ENCODE assay signal across 8 cellular contexts in the genomic region with DNA sequence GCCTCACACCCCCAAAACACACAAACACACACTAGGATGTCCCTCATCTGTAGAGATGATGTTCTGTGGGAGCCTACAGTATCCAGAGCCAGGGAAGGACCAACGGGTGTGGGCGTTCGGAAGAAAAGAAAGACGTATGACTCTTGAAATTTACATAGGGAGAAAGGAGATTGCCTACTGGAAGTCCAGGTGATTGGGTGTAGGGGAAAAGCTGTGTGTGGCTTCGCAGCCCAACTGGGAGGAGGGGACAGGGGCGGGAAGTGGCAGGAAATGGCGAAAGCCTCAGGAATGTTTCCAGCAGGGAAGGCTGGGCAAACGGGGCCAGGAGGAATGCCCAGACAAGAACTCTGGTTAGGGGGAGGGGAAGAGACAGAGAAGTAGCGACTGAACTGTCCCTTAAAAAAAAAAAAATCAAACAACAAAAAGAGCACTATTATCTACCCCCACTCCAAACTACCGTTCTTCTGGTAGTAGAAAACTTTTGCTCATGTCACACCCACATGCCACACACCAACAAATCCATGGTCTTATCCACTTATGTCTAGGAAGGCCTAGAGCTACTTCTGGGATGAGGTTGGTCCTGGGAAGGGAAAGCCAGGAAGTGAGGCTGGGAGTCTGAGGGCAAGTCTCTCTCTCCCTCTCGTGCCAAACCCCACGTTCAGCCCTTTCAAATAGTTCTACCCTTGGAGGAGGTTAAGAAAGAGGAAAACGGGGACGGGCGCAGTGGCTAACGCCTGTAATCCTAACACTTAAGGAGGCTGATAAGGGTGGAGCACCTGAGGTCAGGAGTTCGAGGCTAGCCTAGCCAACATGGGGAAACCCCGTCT. TPM values are rescaled to one million over a fixed set of nuclear protein-coding genes. Genes with fewer than 3 reads are reported as not detected.
A peak's percentile ranks its signal among the peaks of the same experiment; 100 is the strongest.
DNase-seq lines count a peak whose midpoint lies in the region; ATAC-seq, FAIRE-seq and TF ChIP-seq lines count a peak whose summit lies in the region.

No MANE protein-coding gene starts in this region.

- no peak for TF ChIP-seq CTCF in NB4 (IDR thresholded peaks at IDR 0.05; ENCODE audit: low read depth, low read length)
- TF ChIP-seq CTCF in cardiac fibroblast (IDR thresholded peaks at IDR 0.05; ENCODE audit: low read depth, low read length) = no peak
- TF ChIP-seq CTCF in HepG2 (CRISPR knock-in tag; IDR thresholded peaks at IDR 0.05) = no peak
- no peak for TF ChIP-seq CTCF in upper lobe of right lung (IDR thresholded peaks at IDR 0.05)

- H3K79me2 ChIP-seq in HepG2 (ENCODE audit: insufficient read depth, low read length) = peaks cover 69% of the 10 kb centered on the region

- TF ChIP-seq POLR2A in NB4 (IDR thresholded peaks at IDR 0.05; ENCODE audit: extremely low read depth, insufficient read length) (no peak), HepG2 (IDR thresholded peaks at IDR 0.05; ENCODE audit: insufficient read depth in 1 of 2, low read depth in 2 of 2, low read length in 2 of 2) (peak; percentile 60 to 69; a peak in 3 of 4 replicates)

- peaks cover 70% of the 10 kb centered on the region for H3K4me1 ChIP-seq in HepG2 (ENCODE audit: insufficient read depth, low read length)
- H3K4me1 ChIP-seq in upper lobe of right lung = peaks cover 50% of the 10 kb centered on the region

- H4K20me1 ChIP-seq in HepG2 (ENCODE audit: insufficient read depth, low read length) = no peaks in the 10 kb centered on the region

- H3K4me2 ChIP-seq in HepG2 (ENCODE audit: low read depth, low read length) = peak overlapping the region; percentile 100

- H3K36me3 ChIP-seq in HepG2 (replicated peaks in 1 of 2; ENCODE audit: control insufficient read depth in 1 of 2, insufficient read depth in 2 of 2, low read length in 2 of 2) = peaks cover 5 to 17% of the 10 kb centered on the region in 2 experiments; a peak in 4 of 5 replicates
- H3K36me3 ChIP-seq in upper lobe of right lung = peaks cover 13% of the 10 kb centered on the region

- intact Hi-C loops in HepG2 (cut with micrococcal nuclease; ENCODE audit: unreplicated experiment) = loop anchor here (1.0 to 2.0 kb wide), 2 partner anchors 16 to 28 kb away; a partner anchor contains a TSS
- intact Hi-C loops in upper lobe of right lung (cut with DNase I) = no loop called here

- peak overlapping the region; percentile 86 for H3K4me3 ChIP-seq in NB4 (ENCODE audit: low read depth, low read length)
- peak overlapping the region; percentile 61 to 73 for H3K4me3 ChIP-seq in cardiac fibroblast (replicated peaks in 1 of 2; ENCODE audit: low read depth in 2 of 2, low read length in 2 of 2)
- H3K4me3 ChIP-seq in HepG2 (replicated peaks in 1 of 3; ENCODE audit: insufficient read depth in 1 of 3, low read depth in 2 of 3, low read length in 3 of 3) = peak overlapping the region; percentile 65 to 84 (median 70)
- peak overlapping the region; percentile 63 for H3K4me3 ChIP-seq in upper lobe of right lung

- peaks cover 0 to 1% (median 0%) of the 10 kb centered on the region in 3 donors for H3K27me3 Mint-ChIP-seq in immature natural killer cell (ENCODE audit: low read depth in 3 of 3)

- H2AFZ ChIP-seq in HepG2 (ENCODE audit: low read length) = no peak overlapping the region

- peak overlapping the region; percentile 98 for H3K9ac ChIP-seq in HepG2 (ENCODE audit: insufficient read depth, low read depth, low read length)

- TF ChIP-seq EP300 in HepG2 (IDR thresholded peaks at IDR 0.05; ENCODE audit: low read depth in 2 of 2, low read length in 2 of 2) (peak; percentile 22 to 69; a peak in 2 of 4 replicates), HepG2 (CRISPR knock-in tag; IDR thresholded peaks at IDR 0.05; ENCODE audit: borderline replicate concordance) (peak; percentile 36; the same call in 1 of the 2 replicates)

- H3K27me3 ChIP-seq in HepG2 (ENCODE audit: control insufficient read depth in 1 of 2, insufficient read depth in 2 of 2, low read length in 2 of 2) (no peaks in the 10 kb centered on the region; a peak in 1 of 5 replicates), upper lobe of right lung (no peaks in the 10 kb centered on the region)

- no peak for TF ChIP-seq RAD21 in HepG2 (CRISPR knock-in tag; IDR thresholded peaks at IDR 0.05)

- peak overlapping the region in 2 of 6 donors; percentile 78 to 85 for H3K27ac Mint-ChIP-seq in immature natural killer cell

- in situ Hi-C loops in HepG2 (cut with HindIII; ENCODE audit: extremely low pct_ligation_motif_present, low pct_unique_long_range_greater_than_20kb) = no loop called here

- ATAC-seq in HepG2 (peak; percentile 41), upper lobe of right lung (peak; percentile 45)

- CTCF ChIA-PET in HepG2 (lab: Yijun Ruan, JAX; ENCODE audit: low intra/inter-chr PET ratio, low total read pairs) = interaction anchor here (1.0 kb wide), 1 partner anchor 10 kb away, joined by 3 read pairs; no protein-coding TSS in a partner anchor

- peak overlapping the region in 1 of 5 donors; percentile 59 for H3K4me3 Mint-ChIP-seq in immature natural killer cell

- BruUV-seq in HepG2 (replicated peaks; lab: Mats Ljungman, UMichigan) = TSS peak; percentile 86

- FAIRE-seq in HepG2 (lab: Jason Lieb, UNC) = peak; percentile 94

- WGBS in HepG2 (ENCODE audit: low lambda C conversion rate) = 2% methylated on average over 18 of the region's 18 CpGs

- DNase-seq in COLO829 (ENCODE audit: low spot score) (peak; percentile 90), NB4 (ENCODE audit: low read depth) (no peak), cardiac fibroblast (ENCODE audit: low read depth in 2 of 2) (peak; percentile 96 to 99), HepG2 (ENCODE audit: low spot score) (peak; percentile 95), upper lobe of right lung (peak; percentile 89), pons (ENCODE audit: low spot score) (no peak), immature natural killer cell (no peak)
- no peak for DNase-seq in activated CD4-positive, CD25-positive, alpha-beta regulatory T cell treated with anti-CD3 and anti-CD28 coated beads, Interleukin-2, amount 50 U/mL, for 72 hours

- no peaks in the 10 kb centered on the region for H3K36me3 Mint-ChIP-seq in immature natural killer cell

- H3K27ac ChIP-seq in HepG2 (ENCODE audit: extremely low read length, insufficient read depth, low read length) (peak overlapping the region; percentile 100), upper lobe of right lung (peak overlapping the region; percentile 93)

- H3K4me1 Mint-ChIP-seq in immature natural killer cell = peaks cover 8 to 22% of the 10 kb centered on the region in 2 donors

- POLR2A ChIA-PET in HepG2 (lab: Yijun Ruan, JAX) = interaction anchor here (0.7 to 6.6 kb wide), 25 partner anchors 11 to 753 kb away, joined by 3 to 148 read pairs (median 9); a partner anchor contains a TSS

- no peaks in the 10 kb centered on the region for H3K9me3 ChIP-seq in HepG2 (ENCODE audit: low read length)
- no peaks in the 10 kb centered on the region for H3K9me3 ChIP-seq in upper lobe of right lung

- no peaks in the 10 kb centered on the region for H3K9me3 Mint-ChIP-seq in immature natural killer cell

RNA-seq across cellular contexts. Expression of a gene that starts 1.8 kb away (rescaled TPM):
- 217 and 268 TPM in 2 replicates for total RNA-seq in HepG2 (2016; rRNA removed; fragmentation: Illumina TruSeq; extraction: Trizol)
- 95.8 and 111 TPM in 2 replicates for total RNA-seq in HepG2 (2016; cell fraction: cytosol; rRNA removed; fragmentation: Illumina TruSeq; extraction: Trizol; ENCODE audit: low read depth)
- 219 and 283 TPM in 2 replicates for total RNA-seq in HepG2 (2016; cell fraction: insoluble cytoplasmic fraction; rRNA removed; fragmentation: Illumina TruSeq; extraction: Trizol)
- 160 and 171 TPM in 2 replicates for total RNA-seq in HepG2 (2016; cell fraction: membrane; rRNA removed; fragmentation: Illumina TruSeq; extraction: Trizol)
- total RNA-seq in HepG2 (2016; cell fraction: nucleus; rRNA removed; fragmentation: Illumina TruSeq; extraction: Trizol) = 75.7 and 82.8 TPM in 2 replicates
- 122 and 222 TPM in 2 replicates for polyA plus RNA-seq in HepG2 (2011; rRNA removed)
- 141 and 184 TPM in 2 replicates for polyA plus RNA-seq in HepG2 (2011; cell fraction: cytosol; rRNA removed)
- polyA plus RNA-seq in HepG2 (2011; cell fraction: nucleus; rRNA removed) = 54.7 and 67.5 TPM in 2 replicates
- polyA plus RNA-seq in HepG2 (2012) = 103 and 128 TPM in 2 replicates
- polyA plus RNA-seq in HepG2 (2016; cell fraction: cytosol; fragmentation: Illumina TruSeq; extraction: Trizol; ENCODE audit: low read depth) = 98.3 and 114 TPM in 2 replicates
- polyA plus RNA-seq in HepG2 (2016; cell fraction: insoluble cytoplasmic fraction; fragmentation: Illumina TruSeq; extraction: Trizol; ENCODE audit: low read depth) = 306 and 328 TPM in 2 replicates
- 149 and 155 TPM in 2 replicates for polyA plus RNA-seq in HepG2 (2016; cell fraction: membrane; fragmentation: Illumina TruSeq; extraction: Trizol; ENCODE audit: low read depth)
- 139 and 158 TPM in 2 replicates for polyA plus RNA-seq in HepG2 (2016; cell fraction: nucleus; fragmentation: Illumina TruSeq; extraction: Trizol; ENCODE audit: insufficient read depth, low read depth)
- 89.2 and 369 TPM in 2 replicates for polyA minus RNA-seq in HepG2 (2011; rRNA and poly(A)+ RNA removed; ENCODE audit: low replicate concordance)
- 31.4 and 39.6 TPM in 2 replicates for polyA minus RNA-seq in HepG2 (2011; cell fraction: cytosol; rRNA and poly(A)+ RNA removed)
- 20.0 and 31.2 TPM in 2 replicates for polyA minus RNA-seq in HepG2 (2011; cell fraction: nucleus; rRNA and poly(A)+ RNA removed)
- 27.0 TPM for total RNA-seq in upper lobe of right lung
- 10 to 100 TPM; 59.5 to 82.7 (median 67.5) TPM for polyA plus RNA-seq in immature natural killer cell

RNA-seq across cellular contexts. Expression of a gene that starts 2.2 kb away (rescaled TPM):
- 52.0 and 55.0 TPM in 2 replicates for total RNA-seq in HepG2 (2016; rRNA removed; fragmentation: Illumina TruSeq; extraction: Trizol)
- total RNA-seq in HepG2 (2016; cell fraction: cytosol; rRNA removed; fragmentation: Illumina TruSeq; extraction: Trizol; ENCODE audit: low read depth) = 10.4 and 11.4 TPM in 2 replicates
- 43.4 and 62.0 TPM in 2 replicates for total RNA-seq in HepG2 (2016; cell fraction: insoluble cytoplasmic fraction; rRNA removed; fragmentation: Illumina TruSeq; extraction: Trizol)
- 32.4 and 34.5 TPM in 2 replicates for total RNA-seq in HepG2 (2016; cell fraction: membrane; rRNA removed; fragmentation: Illumina TruSeq; extraction: Trizol)
- 38.5 and 42.7 TPM in 2 replicates for total RNA-seq in HepG2 (2016; cell fraction: nucleus; rRNA removed; fragmentation: Illumina TruSeq; extraction: Trizol)
- 137 and 146 TPM in 2 replicates for polyA plus RNA-seq in HepG2 (2011; rRNA removed)
- 58.2 and 72.4 TPM in 2 replicates for polyA plus RNA-seq in HepG2 (2011; cell fraction: cytosol; rRNA removed)
- 261 and 328 TPM in 2 replicates for polyA plus RNA-seq in HepG2 (2011; cell fraction: nucleus; rRNA removed)
- 46.9 and 60.8 TPM in 2 replicates for polyA plus RNA-seq in HepG2 (2012)
- polyA plus RNA-seq in HepG2 (2016; cell fraction: cytosol; fragmentation: Illumina TruSeq; extraction: Trizol; ENCODE audit: low read depth) = 13.4 and 13.5 TPM in 2 replicates
- 59.8 and 73.1 TPM in 2 replicates for polyA plus RNA-seq in HepG2 (2016; cell fraction: insoluble cytoplasmic fraction; fragmentation: Illumina TruSeq; extraction: Trizol; ENCODE audit: low read depth)
- polyA plus RNA-seq in HepG2 (2016; cell fraction: membrane; fragmentation: Illumina TruSeq; extraction: Trizol; ENCODE audit: low read depth) = 34.6 and 37.7 TPM in 2 replicates
- 141 and 171 TPM in 2 replicates for polyA plus RNA-seq in HepG2 (2016; cell fraction: nucleus; fragmentation: Illumina TruSeq; extraction: Trizol; ENCODE audit: insufficient read depth, low read depth)
- 119 and 193 TPM in 2 replicates for polyA minus RNA-seq in HepG2 (2011; rRNA and poly(A)+ RNA removed; ENCODE audit: low replicate concordance)
- 49.8 and 52.4 TPM in 2 replicates for polyA minus RNA-seq in HepG2 (2011; cell fraction: cytosol; rRNA and poly(A)+ RNA removed)
- 37.5 and 41.5 TPM in 2 replicates for polyA minus RNA-seq in HepG2 (2011; cell fraction: nucleus; rRNA and poly(A)+ RNA removed)
- total RNA-seq in upper lobe of right lung = 120 TPM
- polyA plus RNA-seq in immature natural killer cell = 10 to 100 TPM; 32.3 to 49.4 (median 42.5) TPM

RNA-seq across cellular contexts. Expression of a gene that starts 10.4 kb away (rescaled TPM):
- 32.8 and 32.9 TPM in 2 replicates for total RNA-seq in HepG2 (2016; rRNA removed; fragmentation: Illumina TruSeq; extraction: Trizol)
- total RNA-seq in HepG2 (2016; cell fraction: cytosol; rRNA removed; fragmentation: Illumina TruSeq; extraction: Trizol; ENCODE audit: low read depth) = 21.5 and 22.7 TPM in 2 replicates
- total RNA-seq in HepG2 (2016; cell fraction: insoluble cytoplasmic fraction; rRNA removed; fragmentation: Illumina TruSeq; extraction: Trizol) = 29.0 and 37.1 TPM in 2 replicates
- 23.4 and 27.9 TPM in 2 replicates for total RNA-seq in HepG2 (2016; cell fraction: membrane; rRNA removed; fragmentation: Illumina TruSeq; extraction: Trizol)
- 37.9 and 38.9 TPM in 2 replicates for total RNA-seq in HepG2 (2016; cell fraction: nucleus; rRNA removed; fragmentation: Illumina TruSeq; extraction: Trizol)
- polyA plus RNA-seq in HepG2 (2011; rRNA removed) = 25.9 and 30.3 TPM in 2 replicates
- 16.4 and 22.8 TPM in 2 replicates for polyA plus RNA-seq in HepG2 (2011; cell fraction: cytosol; rRNA removed)
- polyA plus RNA-seq in HepG2 (2011; cell fraction: nucleus; rRNA removed) = 84.3 and 94.4 TPM in 2 replicates
- 15.3 and 18.2 TPM in 2 replicates for polyA plus RNA-seq in HepG2 (2012)
- polyA plus RNA-seq in HepG2 (2016; cell fraction: cytosol; fragmentation: Illumina TruSeq; extraction: Trizol; ENCODE audit: low read depth) = 17.3 and 18.3 TPM in 2 replicates
- polyA plus RNA-seq in HepG2 (2016; cell fraction: insoluble cytoplasmic fraction; fragmentation: Illumina TruSeq; extraction: Trizol; ENCODE audit: low read depth) = 28.5 and 31.1 TPM in 2 replicates
- 17.7 and 19.3 TPM in 2 replicates for polyA plus RNA-seq in HepG2 (2016; cell fraction: membrane; fragmentation: Illumina TruSeq; extraction: Trizol; ENCODE audit: low read depth)
- 64.3 and 72.6 TPM in 2 replicates for polyA plus RNA-seq in HepG2 (2016; cell fraction: nucleus; fragmentation: Illumina TruSeq; extraction: Trizol; ENCODE audit: insufficient read depth, low read depth)
- polyA minus RNA-seq in HepG2 (2011; rRNA and poly(A)+ RNA removed; ENCODE audit: low replicate concordance) = 34.0 and 163 TPM in 2 replicates
- polyA minus RNA-seq in HepG2 (2011; cell fraction: cytosol; rRNA and poly(A)+ RNA removed) = 7.6 and 9.5 TPM in 2 replicates
- polyA minus RNA-seq in HepG2 (2011; cell fraction: nucleus; rRNA and poly(A)+ RNA removed) = 15.7 and 16.8 TPM in 2 replicates
- total RNA-seq in upper lobe of right lung = 29.0 TPM
- 10 to 100 TPM; 40.9 to 99.7 (median 41.7) TPM for polyA plus RNA-seq in immature natural killer cell

RNA-seq across cellular contexts. Expression of a gene that starts 11.1 kb away (rescaled TPM):
- total RNA-seq in HepG2 (2016; rRNA removed; fragmentation: Illumina TruSeq; extraction: Trizol) = 20.3 and 21.3 TPM in 2 replicates
- total RNA-seq in HepG2 (2016; cell fraction: cytosol; rRNA removed; fragmentation: Illumina TruSeq; extraction: Trizol; ENCODE audit: low read depth) = 3.2 and 3.5 TPM in 2 replicates
- total RNA-seq in HepG2 (2016; cell fraction: insoluble cytoplasmic fraction; rRNA removed; fragmentation: Illumina TruSeq; extraction: Trizol) = 19.3 and 19.4 TPM in 2 replicates
- 14.9 and 16.1 TPM in 2 replicates for total RNA-seq in HepG2 (2016; cell fraction: membrane; rRNA removed; fragmentation: Illumina TruSeq; extraction: Trizol)
- total RNA-seq in HepG2 (2016; cell fraction: nucleus; rRNA removed; fragmentation: Illumina TruSeq; extraction: Trizol) = 10.9 and 15.3 TPM in 2 replicates
- polyA plus RNA-seq in HepG2 (2011; rRNA removed) = 21.8 and 24.3 TPM in 2 replicates
- polyA plus RNA-seq in HepG2 (2011; cell fraction: cytosol; rRNA removed) = 16.5 and 18.4 TPM in 2 replicates
- 31.3 and 35.1 TPM in 2 replicates for polyA plus RNA-seq in HepG2 (2011; cell fraction: nucleus; rRNA removed)
- 16.9 and 18.8 TPM in 2 replicates for polyA plus RNA-seq in HepG2 (2012)
- polyA plus RNA-seq in HepG2 (2016; cell fraction: cytosol; fragmentation: Illumina TruSeq; extraction: Trizol; ENCODE audit: low read depth) = 3.3 TPM in 2 replicates
- polyA plus RNA-seq in HepG2 (2016; cell fraction: insoluble cytoplasmic fraction; fragmentation: Illumina TruSeq; extraction: Trizol; ENCODE audit: low read depth) = 23.0 and 27.3 TPM in 2 replicates
- 11.9 and 12.7 TPM in 2 replicates for polyA plus RNA-seq in HepG2 (2016; cell fraction: membrane; fragmentation: Illumina TruSeq; extraction: Trizol; ENCODE audit: low read depth)
- polyA plus RNA-seq in HepG2 (2016; cell fraction: nucleus; fragmentation: Illumina TruSeq; extraction: Trizol; ENCODE audit: insufficient read depth, low read depth) = 25.6 and 27.8 TPM in 2 replicates
- polyA minus RNA-seq in HepG2 (2011; rRNA and poly(A)+ RNA removed; ENCODE audit: low replicate concordance) = 20.6 and 39.8 TPM in 2 replicates
- polyA minus RNA-seq in HepG2 (2011; cell fraction: cytosol; rRNA and poly(A)+ RNA removed) = 12.1 and 13.1 TPM in 2 replicates
- 11.5 and 15.9 TPM in 2 replicates for polyA minus RNA-seq in HepG2 (2011; cell fraction: nucleus; rRNA and poly(A)+ RNA removed)
- 27.0 TPM for total RNA-seq in upper lobe of right lung
- polyA plus RNA-seq in immature natural killer cell = 10 to 100 TPM; 15.0 to 39.1 (median 15.4) TPM

RNA-seq across cellular contexts. Expression of a gene that starts 16.8 kb away (rescaled TPM):
- total RNA-seq in HepG2 (2016; rRNA removed; fragmentation: Illumina TruSeq; extraction: Trizol) (7.3 and 16.3 TPM in 2 replicates), upper lobe of right lung (75.7 TPM)
- total RNA-seq in HepG2 (2016; cell fraction: cytosol; rRNA removed; fragmentation: Illumina TruSeq; extraction: Trizol; ENCODE audit: low read depth) = 2.0 and 2.1 TPM in 2 replicates
- 5.9 and 16.8 TPM in 2 replicates for total RNA-seq in HepG2 (2016; cell fraction: insoluble cytoplasmic fraction; rRNA removed; fragmentation: Illumina TruSeq; extraction: Trizol)
- 2.1 and 2.2 TPM in 2 replicates for total RNA-seq in HepG2 (2016; cell fraction: membrane; rRNA removed; fragmentation: Illumina TruSeq; extraction: Trizol)
- 16.4 and 17.3 TPM in 2 replicates for total RNA-seq in HepG2 (2016; cell fraction: nucleus; rRNA removed; fragmentation: Illumina TruSeq; extraction: Trizol)
- polyA plus RNA-seq in HepG2 (2011; rRNA removed) (31.9 and 40.0 TPM in 2 replicates), immature natural killer cell (100 to 1,000 TPM in 1 of 3 donors, 10 to 100 TPM in 2; 45.1 to 117 (median 94.6) TPM)
- polyA plus RNA-seq in HepG2 (2011; cell fraction: cytosol; rRNA removed) = 30.4 and 31.5 TPM in 2 replicates
- 31.2 and 36.7 TPM in 2 replicates for polyA plus RNA-seq in HepG2 (2011; cell fraction: nucleus; rRNA removed)
- 17.1 and 23.1 TPM in 2 replicates for polyA plus RNA-seq in HepG2 (2012)
- polyA plus RNA-seq in HepG2 (2016; cell fraction: cytosol; fragmentation: Illumina TruSeq; extraction: Trizol; ENCODE audit: low read depth) = 0.68 and 0.86 TPM in 2 replicates
- polyA plus RNA-seq in HepG2 (2016; cell fraction: insoluble cytoplasmic fraction; fragmentation: Illumina TruSeq; extraction: Trizol; ENCODE audit: low read depth) = 5.1 and 5.5 TPM in 2 replicates
- 1.1 and 1.3 TPM in 2 replicates for polyA plus RNA-seq in HepG2 (2016; cell fraction: membrane; fragmentation: Illumina TruSeq; extraction: Trizol; ENCODE audit: low read depth)
- 22.7 and 24.2 TPM in 2 replicates for polyA plus RNA-seq in HepG2 (2016; cell fraction: nucleus; fragmentation: Illumina TruSeq; extraction: Trizol; ENCODE audit: insufficient read depth, low read depth)
- polyA minus RNA-seq in HepG2 (2011; rRNA and poly(A)+ RNA removed; ENCODE audit: low replicate concordance) = 25.2 and 29.8 TPM in 2 replicates
- polyA minus RNA-seq in HepG2 (2011; cell fraction: cytosol; rRNA and poly(A)+ RNA removed) = 12.7 and 15.3 TPM in 2 replicates
- polyA minus RNA-seq in HepG2 (2011; cell fraction: nucleus; rRNA and poly(A)+ RNA removed) = 12.6 and 15.4 TPM in 2 replicates

Comparison
In these comparisons a context has a peak if more than half of its experiments do, and no peak if none do; other contexts are left out.
1. DNase-seq: peak in COLO829 (single experiment), cardiac fibroblast (2 of 2), HepG2 (single experiment) and upper lobe of right lung (single experiment); none in NB4 (single experiment), pons (single experiment), immature natural killer cell (0 of 3) and activated CD4-positive, CD25-positive, alpha-beta regulatory T cell treated with anti-CD3 and anti-CD28 coated beads, Interleukin-2, amount 50 U/mL, for 72 hours (single experiment).
2. Peak in every context shown above with its lines, with median percentiles within 50 percentile points of each other: H3K4me3 ChIP-seq.